1 cellular context compared by ENCODE assay signal in the genomic region with DNA sequence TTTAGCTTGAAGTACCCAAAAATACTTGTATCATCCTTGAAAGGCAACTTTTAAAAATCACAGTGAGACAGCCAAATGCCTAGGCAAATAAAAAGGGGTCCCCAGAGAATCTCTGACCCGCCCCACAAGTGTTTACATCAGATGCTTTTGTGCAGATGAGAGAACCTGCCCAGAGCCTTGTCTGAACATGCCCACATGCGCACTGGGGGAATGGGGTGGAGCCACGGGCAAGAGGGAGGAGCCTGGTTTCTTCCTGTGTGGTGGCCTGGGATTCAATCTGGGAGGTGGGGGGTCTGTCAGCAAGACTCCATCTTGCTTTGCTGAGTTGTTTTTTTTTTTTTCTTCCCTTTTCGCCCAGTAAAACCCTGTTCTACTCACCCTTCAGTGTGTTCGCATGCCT.
TF ChIP-seq lines count a peak whose summit lies in the region.

No MANE protein-coding gene starts in this region.

TF ChIP-seq in H1, 55 proteins besides CTCF, POLR2A, EP300 and RAD21 (continued from another document):
- no peak for TF ChIP-seq RFX5 (IDR thresholded peaks at IDR 0.05; ENCODE audit: borderline replicate concordance, low read depth, low read length)
- no peak for TF ChIP-seq ASH2L (IDR thresholded peaks at IDR 0.05; ENCODE audit: low read length)
- TF ChIP-seq RBBP5 (IDR thresholded peaks at IDR 0.05; ENCODE audit: borderline replicate concordance, low read depth, low read length): no peak
- no peak for TF ChIP-seq CBX8 (IDR thresholded peaks at IDR 0.05; ENCODE audit: borderline replicate concordance, low read depth, low read length)
- no peak for TF ChIP-seq EGR1 (IDR thresholded peaks at IDR 0.05; ENCODE audit: borderline replicate concordance, low read depth, low read length)
- no peak for TF ChIP-seq HDAC2 (IDR thresholded peaks at IDR 0.05; ENCODE audit: borderline replicate concordance in 1 of 2, low read depth in 2 of 2, low read length in 2 of 2)
- TF ChIP-seq FOSL1 (IDR thresholded peaks at IDR 0.05; ENCODE audit: insufficient read depth, low read depth, low read length): no peak
- no peak for TF ChIP-seq TCF12 (IDR thresholded peaks at IDR 0.05; ENCODE audit: low read depth, low read length)
- TF ChIP-seq BACH1 (IDR thresholded peaks at IDR 0.05; ENCODE audit: low read length): no peak
- no peak for TF ChIP-seq HDAC6 (IDR thresholded peaks at IDR 0.05; ENCODE audit: low read depth, low read length)
